In genomic region chr20:17533396-17533795, GRCh38 we compare ENCODE assay signal across 9 cellular contexts. TPM values are rescaled to one million over a fixed set of nuclear protein-coding genes. Genes with fewer than 3 reads are reported as not detected.
DNase-seq lines count a peak whose midpoint lies in the region; ATAC-seq and TF ChIP-seq lines count a peak whose summit lies in the region.
"Had no signal": no experiment of that assay in that cellular context is flagged by ENCODE, and none has a peak within 500 bp of the region (broad histone marks: within the 10 kb centered on the region; RNA-seq: fewer than 3 reads in every experiment).

No MANE protein-coding gene starts in this region.

- H3K4me3 ChIP-seq in BLaER1 (no peak overlapping the region), psoas muscle (no peak overlapping the region)

- H3K4me2 ChIP-seq in BLaER1: peak overlapping the region; percentile 10; the same call in 1 of the 2 replicates

- H3K27me3 ChIP-seq in BLaER1: peaks cover 27% of the 10 kb centered on the region
- no peaks in the 10 kb centered on the region for H3K27me3 ChIP-seq in psoas muscle (ENCODE audit: insufficient read depth in 3 of 3, low read length in 2 of 3)

- H3K9ac ChIP-seq in BLaER1: no peak overlapping the region

- peaks cover 4% of the 10 kb centered on the region for H3K27me3 Mint-ChIP-seq in progenitor cell of endocrine pancreas

- H3K36me3 ChIP-seq in BLaER1 (no peaks in the 10 kb centered on the region), psoas muscle (ENCODE audit: insufficient read depth in 1 of 2, low read depth in 1 of 2) (no peaks in the 10 kb centered on the region)

- H3K27ac Mint-ChIP-seq in progenitor cell of endocrine pancreas: no peak overlapping the region
- H3K27ac Mint-ChIP-seq: activated naive CD4-positive, alpha-beta T cell treated with anti-CD3 and anti-CD28 coated beads, Interleukin-2, amount 50 U/mL, for 24 hours had no signal

- TF ChIP-seq CTCF in psoas muscle (IDR thresholded peaks at IDR 0.05) (no peak), progenitor cell of endocrine pancreas (IDR thresholded peaks at IDR 0.05; ENCODE audit: unreplicated experiment) (no peak)

- H4K20me1 ChIP-seq in BLaER1: no peaks in the 10 kb centered on the region

- H3K27ac ChIP-seq in BLaER1 (no peak overlapping the region), psoas muscle (no peak overlapping the region)

- H3K4me1 Mint-ChIP-seq in progenitor cell of endocrine pancreas (ENCODE audit: low read depth): peaks cover 13% of the 10 kb centered on the region

- H3K36me3 Mint-ChIP-seq in progenitor cell of endocrine pancreas (ENCODE audit: insufficient read depth): peaks cover 2% of the 10 kb centered on the region
- H3K36me3 Mint-ChIP-seq: activated naive CD4-positive, alpha-beta T cell treated with anti-CD3 and anti-CD28 coated beads, Interleukin-2, amount 50 U/mL, for 24 hours had no signal

- 11 to 17% (median 16%) methylated on average over 1 of the region's 1 CpG for WGBS in psoas muscle, 3 donors

- no peak overlapping the region for H3K4me3 Mint-ChIP-seq in progenitor cell of endocrine pancreas (ENCODE audit: low read depth)
- H3K4me3 Mint-ChIP-seq: activated naive CD4-positive, alpha-beta T cell treated with anti-CD3 and anti-CD28 coated beads, Interleukin-2, amount 50 U/mL, for 24 hours had no signal

- H3K4me1 ChIP-seq in BLaER1 (peaks cover 46% of the 10 kb centered on the region), psoas muscle (peaks cover 4% of the 10 kb centered on the region)

- peak; percentile 72 for DNase-seq in HPDE6-E6E7 (ENCODE audit: extremely low spot score)
- DNase-seq in RKO (ENCODE audit: low spot score): peak; percentile 70
- DNase-seq in fibroblast of peridontal ligament (ENCODE audit: extremely low read depth): peak; percentile 63
- DNase-seq in stimulated activated CD4-positive, alpha-beta T cell treated with anti-CD3 and anti-CD28 coated beads, Interleukin-4, amount 100 ng/mL, for 1 hour: no peak
- no peak for DNase-seq in psoas muscle
- DNase-seq in progenitor cell of endocrine pancreas (ENCODE audit: low spot score, unreplicated experiment): no peak

- H3K9me3 Mint-ChIP-seq in progenitor cell of endocrine pancreas (ENCODE audit: low read depth): no peaks in the 10 kb centered on the region
- H3K9me3 Mint-ChIP-seq: activated naive CD4-positive, alpha-beta T cell treated with anti-CD3 and anti-CD28 coated beads, Interleukin-2, amount 50 U/mL, for 24 hours had no signal

- H3K9me3 ChIP-seq in BLaER1 (no peaks in the 10 kb centered on the region), psoas muscle (no peaks in the 10 kb centered on the region)

- intact Hi-C loops in psoas muscle (cut with DNase I): loop anchor here in 1 of 2 donors (10.0 kb wide), 2 partner anchors 371 to 461 kb away; no protein-coding TSS in a partner anchor

- no peak for ATAC-seq in GM18520 (IDR thresholded peaks at IDR 0.05; ENCODE audit: unreplicated experiment)
- no peak for ATAC-seq in psoas muscle

RNA-seq across cellular contexts. Expression of gene BFSP1, which starts 2.2 kb away (rescaled TPM):
- total RNA-seq in psoas muscle (under 1 TPM in 3 of 4 donors, not detected in 1; 0.30 to 0.57 (median 0.34) TPM), progenitor cell of endocrine pancreas (4.2 and 4.8 TPM in 2 replicates)
- under 1 TPM; 0.12 to 0.18 (median 0.17) TPM for polyA plus RNA-seq in psoas muscle

RNA-seq across cellular contexts. Expression of gene DSTN, which starts 36.5 kb away (rescaled TPM):
- total RNA-seq in psoas muscle (10 to 100 TPM; 45.6 to 82.3 (median 66.2) TPM), progenitor cell of endocrine pancreas (199 and 201 TPM in 2 replicates)
- polyA plus RNA-seq in psoas muscle: 100 to 1,000 TPM in 2 of 3 donors, 10 to 100 TPM in 1; 88.1 to 202 (median 115) TPM

Comparison
In these comparisons a context has a peak if more than half of its experiments do, and no peak if none do; other contexts are left out.
1. DNase-seq: peak in HPDE6-E6E7 (single experiment), RKO (single experiment) and fibroblast of peridontal ligament (single experiment); none in stimulated activated CD4-positive, alpha-beta T cell treated with anti-CD3 and anti-CD28 coated beads, Interleukin-4, amount 100 ng/mL, for 1 hour (single experiment), psoas muscle (0 of 2) and progenitor cell of endocrine pancreas (single experiment).